ENCODE assay signal across 1 cellular context in the genomic region with DNA sequence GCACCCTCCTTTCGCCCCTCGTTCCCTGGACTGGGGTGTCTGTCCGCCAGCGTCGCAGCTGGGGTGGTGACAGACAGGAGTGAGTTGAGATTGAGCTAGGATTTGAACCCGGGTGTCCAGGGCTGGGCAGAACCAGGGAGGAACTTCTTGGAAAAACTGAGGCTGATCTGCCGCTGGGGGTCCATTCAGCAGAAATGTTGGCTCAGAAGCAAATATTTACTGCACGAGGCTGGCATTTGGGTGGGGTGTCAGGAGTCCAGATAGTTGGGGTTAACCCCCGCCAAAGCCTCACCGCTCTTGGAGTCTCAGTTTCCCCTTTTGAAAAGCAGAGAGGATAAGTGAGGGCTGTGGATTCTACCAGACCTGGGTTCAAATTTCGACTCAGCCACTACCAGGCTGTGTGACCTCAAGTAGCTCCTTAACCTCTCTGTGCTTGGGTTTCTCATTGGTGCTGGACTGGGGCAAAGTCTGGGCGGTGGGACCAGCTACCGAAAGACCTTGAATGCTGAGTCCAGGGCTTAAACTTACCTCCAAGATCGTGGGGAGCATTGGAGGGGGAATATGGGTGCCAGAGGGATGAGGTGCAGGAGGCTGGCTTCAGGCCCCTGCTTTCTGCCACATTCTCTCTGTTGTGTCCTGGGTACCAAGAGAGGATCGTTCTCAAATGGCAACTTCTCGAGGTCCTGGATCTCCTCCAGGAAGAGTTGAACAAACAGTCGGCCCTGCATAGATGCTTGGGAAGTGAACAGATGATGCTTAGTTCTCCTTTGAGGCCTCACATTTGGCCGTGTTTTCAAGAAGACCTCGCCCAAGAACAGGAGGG.
TF ChIP-seq lines count a peak whose summit lies in the region.

No MANE protein-coding gene starts in this region.

TF ChIP-seq in H1, 55 proteins besides CTCF, POLR2A, EP300 and RAD21:
- TF ChIP-seq KDM1A (IDR thresholded peaks at IDR 0.05; ENCODE audit: borderline replicate concordance, low read length), result peak; percentile 79; the same call in 1 of the 2 replicates
- no peak for TF ChIP-seq SIRT6 (IDR thresholded peaks at IDR 0.05; ENCODE audit: low read length)
- TF ChIP-seq TAF7 (optimal IDR thresholded peaks at IDR 0.05; ENCODE audit: borderline replicate concordance, low read depth, low read length), result no peak
- TF ChIP-seq CHD2 (IDR thresholded peaks at IDR 0.05; ENCODE audit: low read length), result no peak
- no peak for TF ChIP-seq FOSL1 (IDR thresholded peaks at IDR 0.05; ENCODE audit: insufficient read depth, low read depth, low read length)
- no peak for TF ChIP-seq CBX5 (IDR thresholded peaks at IDR 0.05; ENCODE audit: low read depth, low read length)
- TF ChIP-seq SUZ12 (IDR thresholded peaks at IDR 0.05; ENCODE audit: low read length), result no peak
- TF ChIP-seq BCL11A (IDR thresholded peaks at IDR 0.05; ENCODE audit: low read depth in 2 of 2, low read length in 2 of 2), result no peak
